In the genomic region with DNA sequence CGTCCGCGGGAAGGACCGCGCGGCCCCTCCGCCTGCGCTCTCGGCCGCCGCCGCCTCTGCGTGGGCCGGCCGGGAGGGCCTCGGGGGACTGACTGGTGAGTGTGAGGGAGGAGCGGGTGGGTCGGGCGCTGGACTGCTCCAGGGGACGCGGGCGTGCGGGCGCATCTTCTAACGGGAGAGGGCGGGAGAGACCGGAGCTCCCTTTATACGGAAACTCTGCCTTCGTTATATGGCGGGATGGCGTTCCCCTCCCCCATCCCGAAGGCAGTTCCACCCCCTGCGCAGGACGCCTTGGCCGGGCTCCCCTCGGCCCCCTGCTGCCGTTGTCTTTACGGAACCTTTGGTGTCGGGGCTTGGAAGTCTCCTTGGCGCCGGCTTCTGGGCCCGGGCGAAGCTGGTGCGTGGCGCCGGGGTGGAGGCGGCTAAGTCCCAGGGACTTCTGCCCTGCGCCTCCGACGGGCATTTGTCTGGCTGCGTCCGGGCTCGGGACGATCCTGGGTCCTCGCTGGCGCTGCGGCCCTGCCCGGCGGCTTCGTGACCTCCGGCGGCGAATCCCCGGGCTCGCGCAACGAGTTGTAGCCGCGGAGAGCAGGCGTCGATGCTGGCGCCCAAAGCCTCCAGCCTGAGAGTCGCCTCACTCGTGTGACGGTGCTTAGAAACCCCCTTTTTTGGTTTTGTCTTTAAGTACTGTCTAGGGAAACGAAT, we compare ENCODE assay signal across 8 cellular contexts. TPM values are rescaled to one million over a fixed set of nuclear protein-coding genes. Genes with fewer than 3 reads are reported as not detected.
A peak's percentile ranks its signal among the peaks of the same experiment; 100 is the strongest.
DNase-seq lines count a peak whose midpoint lies in the region; ATAC-seq and TF ChIP-seq lines count a peak whose summit lies in the region.

No MANE protein-coding gene starts in this region.

- H3K9me3 ChIP-seq in mammary epithelial cell (replicated peaks; ENCODE audit: insufficient read depth, low read length) (no peaks in the 10 kb centered on the region), spleen (no peaks in the 10 kb centered on the region)

- ATAC-seq in HG02884 (IDR thresholded peaks at IDR 0.05; ENCODE audit: unreplicated experiment): peak; percentile 35
- ATAC-seq in WTC11: peak; percentile 43

- H3K4me1 Mint-ChIP-seq in WTC11: peaks cover 28% of the 10 kb centered on the region

- peak overlapping the region; percentile 91 for H3K4me3 Mint-ChIP-seq in WTC11

- DNase-seq in NCI-H524 (lab: John Stamatoyannopoulos, UW) (peak; percentile 45 to 72), NCI-H524 treated with DMSO at 0.1 percent for 48 hours (lab: John Stamatoyannopoulos, UW) (no peak), NCI-H2081 (lab: John Stamatoyannopoulos, UW) (peak; percentile 78 to 83), WTC11 (ENCODE audit: low spot score) (peak; percentile 61), mammary epithelial cell (peak; percentile 69), inferior parietal cortex (ENCODE audit: extremely low spot score) (peak; percentile 47), spleen (peak; percentile 92)

- H3K9ac ChIP-seq in mammary epithelial cell (ENCODE audit: insufficient read depth, low read length): peak overlapping the region; percentile 81

- H3K36me3 ChIP-seq in mammary epithelial cell (ENCODE audit: insufficient read depth, low read length) (peaks cover 8% of the 10 kb centered on the region), spleen (peaks cover 0 to 34% (median 8%) of the 10 kb centered on the region in 6 donors)

- under 1% methylated on average over 37 of the region's 76 CpGs for WGBS in mammary epithelial cell (ENCODE audit: low coverage, missing lambda C conversion rate)
- 0 to 1% (median 0%) methylated on average over 49 to 76 of the region's 76 CpGs for WGBS in spleen, 5 donors

- no peaks in the 10 kb centered on the region for H3K27me3 Mint-ChIP-seq in WTC11 (ENCODE audit: low read depth)

- CTCF ChIA-PET in WTC11 (lab: Charles Lee) (interaction anchor here (1.1 to 2.5 kb wide), 2 partner anchors 24 to 240 kb away, joined by 5 to 10 read pairs; a partner anchor contains a TSS), mammary epithelial cell (lab: Charles Lee; ENCODE audit: low non-redundant PET) (interaction anchor here (0.5 to 0.6 kb wide), 2 partner anchors 531 to 1521 kb away, joined by 4 read pairs; no protein-coding TSS in a partner anchor)

- H3K79me2 ChIP-seq in mammary epithelial cell (ENCODE audit: insufficient read depth, low read length): peaks cover 56% of the 10 kb centered on the region

- peak overlapping the region; percentile 99 for H3K4me2 ChIP-seq in mammary epithelial cell (ENCODE audit: insufficient read depth, low read depth, low read length)

- H4K20me1 ChIP-seq in mammary epithelial cell (ENCODE audit: insufficient read depth, low read length): no peaks in the 10 kb centered on the region

- intact Hi-C loops in mammary epithelial cell (cut with micrococcal nuclease) (loop anchor here (1.0 to 5.0 kb wide), 2 partner anchors 129 to 239 kb away; a partner anchor contains a TSS), spleen (cut with DNase I; ENCODE audit: low total_unique reads) (no loop called here)

- H3K36me3 Mint-ChIP-seq in WTC11: peaks cover 9% of the 10 kb centered on the region

- TF ChIP-seq CTCF in WTC11 (IDR thresholded peaks at IDR 0.05) (no peak), mammary epithelial cell (conservative IDR thresholded peaks at IDR 0.05 in 1 of 2, IDR thresholded peaks at IDR 0.05 in 1 of 2; ENCODE audit: extremely low read depth in 1 of 2, insufficient read depth in 1 of 2, low read depth in 1 of 2, low read length in 2 of 2) (no peak), spleen (IDR thresholded peaks at IDR 0.05 in 8 of 11, conservative IDR thresholded peaks at IDR 0.05 in 3 of 11) (peak in 1 of 11 experiments; percentile 5)

- H3K27me3 ChIP-seq in mammary epithelial cell (ENCODE audit: insufficient read depth, low read length): no peaks in the 10 kb centered on the region
- H3K27me3 ChIP-seq in spleen (replicated peaks in 1 of 7): no peaks in the 10 kb centered on the region

- dilution Hi-C loops in mammary epithelial cell (cut with HindIII; ENCODE audit: low sequenced_read_pairs): loop anchor here (25.0 kb wide), 1 partner anchor 311 kb away; no protein-coding TSS in a partner anchor

- H3K4me3 ChIP-seq in mammary epithelial cell (replicated peaks in 1 of 3; ENCODE audit: insufficient read depth in 1 of 3, low read depth in 2 of 3, low read length in 3 of 3) (peak overlapping the region; percentile 79 to 96 (median 80)), spleen (peak overlapping the region; percentile 58 to 89 (median 86))

- peak overlapping the region; percentile 90 for H2AFZ ChIP-seq in mammary epithelial cell (ENCODE audit: low read depth, low read length)

- H3K27ac Mint-ChIP-seq in WTC11: peak overlapping the region; percentile 91

- POLR2A ChIA-PET in WTC11 (lab: Charles Lee): interaction anchor here (0.6 to 1.7 kb wide), 2 partner anchors 25 to 239 kb away, joined by 3 to 6 read pairs; a partner anchor contains a TSS

- H3K9me3 Mint-ChIP-seq in WTC11: no peaks in the 10 kb centered on the region

- peak overlapping the region; percentile 63 for H3K27ac ChIP-seq in mammary epithelial cell (ENCODE audit: insufficient read depth, low read depth, low read length)
- H3K27ac ChIP-seq in spleen: peak overlapping the region; percentile 79 to 98 (median 96)

- H3K4me1 ChIP-seq in mammary epithelial cell (ENCODE audit: insufficient read depth, low read length): peaks cover 25% of the 10 kb centered on the region
- peaks cover 10 to 65% (median 45%) of the 10 kb centered on the region in 6 donors for H3K4me1 ChIP-seq in spleen

- no peak for TF ChIP-seq POLR2A in spleen (IDR thresholded peaks at IDR 0.05)

- in situ Hi-C loops in mammary epithelial cell (cut with MboI; ENCODE audit: low sequenced_read_pairs in 2 of 2): loop anchor here (25.0 kb wide), 1 partner anchor 886 kb away; no protein-coding TSS in a partner anchor

- no TSS peak for BruUV-seq in mammary epithelial cell (replicated peaks; lab: Mats Ljungman, UMichigan)

TF ChIP-seq in WTC11, 78 proteins besides CTCF, POLR2A, EP300 and RAD21 (continues in another document):
- TF ChIP-seq NFATC4 (CRISPR knock-in tag; IDR thresholded peaks at IDR 0.05) (no peak), TP53 (CRISPR knock-in tag; IDR thresholded peaks at IDR 0.05) (peak; percentile 56; the same call in 1 of the 2 replicates), CREM (CRISPR knock-in tag; IDR thresholded peaks at IDR 0.05) (0 out of 2 replicates have a peak, but pooled peaks have one; percentile 7), NR2C2 (CRISPR knock-in tag; IDR thresholded peaks at IDR 0.05) (0 out of 2 replicates have a peak, but pooled peaks have one; percentile 10), CBFB (CRISPR knock-in tag; IDR thresholded peaks at IDR 0.05; ENCODE audit: low read depth) (no peak; the same call in 1 of the 2 replicates), ZNF219 (CRISPR knock-in tag; IDR thresholded peaks at IDR 0.05; ENCODE audit: borderline replicate concordance) (0 out of 2 replicates have a peak, but pooled peaks have one; percentile 19), ATF1 (CRISPR knock-in tag; IDR thresholded peaks at IDR 0.05) (no peak)
- TF ChIP-seq, protein P1, sequence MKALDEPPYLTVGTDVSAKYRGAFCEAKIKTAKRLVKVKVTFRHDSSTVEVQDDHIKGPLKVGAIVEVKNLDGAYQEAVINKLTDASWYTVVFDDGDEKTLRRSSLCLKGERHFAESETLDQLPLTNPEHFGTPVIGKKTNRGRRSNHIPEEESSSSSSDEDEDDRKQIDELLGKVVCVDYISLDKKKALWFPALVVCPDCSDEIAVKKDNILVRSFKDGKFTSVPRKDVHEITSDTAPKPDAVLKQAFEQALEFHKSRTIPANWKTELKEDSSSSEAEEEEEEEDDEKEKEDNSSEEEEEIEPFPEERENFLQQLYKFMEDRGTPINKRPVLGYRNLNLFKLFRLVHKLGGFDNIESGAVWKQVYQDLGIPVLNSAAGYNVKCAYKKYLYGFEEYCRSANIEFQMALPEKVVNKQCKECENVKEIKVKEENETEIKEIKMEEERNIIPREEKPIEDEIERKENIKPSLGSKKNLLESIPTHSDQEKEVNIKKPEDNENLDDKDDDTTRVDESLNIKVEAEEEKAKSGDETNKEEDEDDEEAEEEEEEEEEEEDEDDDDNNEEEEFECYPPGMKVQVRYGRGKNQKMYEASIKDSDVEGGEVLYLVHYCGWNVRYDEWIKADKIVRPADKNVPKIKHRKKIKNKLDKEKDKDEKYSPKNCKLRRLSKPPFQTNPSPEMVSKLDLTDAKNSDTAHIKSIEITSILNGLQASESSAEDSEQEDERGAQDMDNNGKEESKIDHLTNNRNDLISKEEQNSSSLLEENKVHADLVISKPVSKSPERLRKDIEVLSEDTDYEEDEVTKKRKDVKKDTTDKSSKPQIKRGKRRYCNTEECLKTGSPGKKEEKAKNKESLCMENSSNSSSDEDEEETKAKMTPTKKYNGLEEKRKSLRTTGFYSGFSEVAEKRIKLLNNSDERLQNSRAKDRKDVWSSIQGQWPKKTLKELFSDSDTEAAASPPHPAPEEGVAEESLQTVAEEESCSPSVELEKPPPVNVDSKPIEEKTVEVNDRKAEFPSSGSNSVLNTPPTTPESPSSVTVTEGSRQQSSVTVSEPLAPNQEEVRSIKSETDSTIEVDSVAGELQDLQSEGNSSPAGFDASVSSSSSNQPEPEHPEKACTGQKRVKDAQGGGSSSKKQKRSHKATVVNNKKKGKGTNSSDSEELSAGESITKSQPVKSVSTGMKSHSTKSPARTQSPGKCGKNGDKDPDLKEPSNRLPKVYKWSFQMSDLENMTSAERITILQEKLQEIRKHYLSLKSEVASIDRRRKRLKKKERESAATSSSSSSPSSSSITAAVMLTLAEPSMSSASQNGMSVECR (CRISPR knock-in tag; IDR thresholded peaks at IDR 0.05; ENCODE audit: borderline replicate concordance): peak; percentile 71; the same call in 1 of the 2 replicates

RNA-seq across cellular contexts. Expression of a gene that starts 0.5 kb away (rescaled TPM):
- total RNA-seq in WTC11 (2021): 32.3 to 34.8 TPM (median 33.4 TPM) in 3 replicates
- total RNA-seq in mammary epithelial cell: 10 to 100 TPM; 25.3 to 27.7 TPM
- polyA plus RNA-seq in mammary epithelial cell: 11.2 TPM
- polyA minus RNA-seq in mammary epithelial cell: 4.8 TPM
- total RNA-seq in spleen: 10 to 100 TPM; 28.8 to 68.2 (median 44.0) TPM
- polyA plus RNA-seq in spleen: 10 to 100 TPM; 18.6 to 24.1 (median 19.7) TPM

RNA-seq across cellular contexts. Expression of a gene that starts 24.2 kb away (rescaled TPM):
- total RNA-seq in WTC11 (2021) (40.7 to 46.6 TPM (median 42.7 TPM) in 3 replicates), mammary epithelial cell (10 to 100 TPM; 51.5 to 55.2 TPM), spleen (10 to 100 TPM; 43.7 to 74.4 (median 64.1) TPM)
- polyA plus RNA-seq in mammary epithelial cell (16.5 TPM), spleen (10 to 100 TPM; 19.0 to 26.1 (median 24.1) TPM)
- polyA minus RNA-seq in mammary epithelial cell: 39.3 TPM
